Comparison of ENCODE assay signal across 1 cellular context in the genomic region with DNA sequence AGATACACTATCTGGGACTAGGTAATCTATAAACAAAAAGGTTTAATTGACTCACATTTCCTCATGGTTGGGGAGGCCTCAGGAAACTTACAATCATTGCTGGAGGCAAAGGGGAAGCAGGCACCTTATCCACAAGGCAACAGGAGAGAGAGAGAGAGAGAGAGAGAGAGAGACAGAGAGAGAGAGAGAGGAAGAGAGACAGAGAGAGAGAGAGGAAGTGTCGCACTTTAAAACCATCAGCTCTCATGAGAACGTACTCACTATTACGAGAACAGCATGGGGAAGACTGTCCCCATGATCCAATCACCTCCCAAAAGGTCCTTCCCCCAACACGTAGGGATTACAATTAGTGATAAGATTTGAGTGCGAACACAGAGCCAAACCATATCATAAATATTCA.
TF ChIP-seq lines count a peak whose summit lies in the region.

No MANE protein-coding gene starts in this region.

TF ChIP-seq in HepG2, 621 proteins besides CTCF, POLR2A, EP300 and RAD21 (continued from another document):
- TF ChIP-seq, protein P1, sequence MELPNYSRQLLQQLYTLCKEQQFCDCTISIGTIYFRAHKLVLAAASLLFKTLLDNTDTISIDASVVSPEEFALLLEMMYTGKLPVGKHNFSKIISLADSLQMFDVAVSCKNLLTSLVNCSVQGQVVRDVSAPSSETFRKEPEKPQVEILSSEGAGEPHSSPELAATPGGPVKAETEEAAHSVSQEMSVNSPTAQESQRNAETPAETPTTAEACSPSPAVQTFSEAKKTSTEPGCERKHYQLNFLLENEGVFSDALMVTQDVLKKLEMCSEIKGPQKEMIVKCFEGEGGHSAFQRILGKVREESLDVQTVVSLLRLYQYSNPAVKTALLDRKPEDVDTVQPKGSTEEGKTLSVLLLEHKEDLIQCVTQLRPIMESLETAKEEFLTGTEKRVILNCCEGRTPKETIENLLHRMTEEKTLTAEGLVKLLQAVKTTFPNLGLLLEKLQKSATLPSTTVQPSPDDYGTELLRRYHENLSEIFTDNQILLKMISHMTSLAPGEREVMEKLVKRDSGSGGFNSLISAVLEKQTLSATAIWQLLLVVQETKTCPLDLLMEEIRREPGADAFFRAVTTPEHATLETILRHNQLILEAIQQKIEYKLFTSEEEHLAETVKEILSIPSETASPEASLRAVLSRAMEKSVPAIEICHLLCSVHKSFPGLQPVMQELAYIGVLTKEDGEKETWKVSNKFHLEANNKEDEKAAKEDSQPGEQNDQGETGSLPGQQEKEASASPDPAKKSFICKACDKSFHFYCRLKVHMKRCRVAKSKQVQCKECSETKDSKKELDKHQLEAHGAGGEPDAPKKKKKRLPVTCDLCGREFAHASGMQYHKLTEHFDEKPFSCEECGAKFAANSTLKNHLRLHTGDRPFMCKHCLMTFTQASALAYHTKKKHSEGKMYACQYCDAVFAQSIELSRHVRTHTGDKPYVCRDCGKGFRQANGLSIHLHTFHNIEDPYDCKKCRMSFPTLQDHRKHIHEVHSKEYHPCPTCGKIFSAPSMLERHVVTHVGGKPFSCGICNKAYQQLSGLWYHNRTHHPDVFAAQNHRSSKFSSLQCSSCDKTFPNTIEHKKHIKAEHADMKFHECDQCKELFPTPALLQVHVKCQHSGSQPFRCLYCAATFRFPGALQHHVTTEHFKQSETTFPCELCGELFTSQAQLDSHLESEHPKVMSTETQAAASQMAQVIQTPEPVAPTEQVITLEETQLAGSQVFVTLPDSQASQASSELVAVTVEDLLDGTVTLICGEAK (IDR thresholded peaks at IDR 0.05): no peak
- TF ChIP-seq, protein P1 (CRISPR knock-in tag; IDR thresholded peaks at IDR 0.05): no peak
- no peak for TF ChIP-seq HMG20B (CRISPR knock-in tag; conservative IDR thresholded peaks at IDR 0.05)
- TF ChIP-seq, protein P2, sequence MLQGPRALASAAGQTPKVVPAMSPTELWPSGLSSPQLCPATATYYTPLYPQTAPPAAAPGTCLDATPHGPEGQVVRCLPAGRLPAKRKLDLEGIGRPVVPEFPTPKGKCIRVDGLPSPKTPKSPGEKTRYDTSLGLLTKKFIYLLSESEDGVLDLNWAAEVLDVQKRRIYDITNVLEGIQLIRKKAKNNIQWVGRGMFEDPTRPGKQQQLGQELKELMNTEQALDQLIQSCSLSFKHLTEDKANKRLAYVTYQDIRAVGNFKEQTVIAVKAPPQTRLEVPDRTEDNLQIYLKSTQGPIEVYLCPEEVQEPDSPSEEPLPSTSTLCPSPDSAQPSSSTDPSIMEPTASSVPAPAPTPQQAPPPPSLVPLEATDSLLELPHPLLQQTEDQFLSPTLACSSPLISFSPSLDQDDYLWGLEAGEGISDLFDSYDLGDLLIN (CRISPR knock-in tag; IDR thresholded peaks at IDR 0.05; ENCODE audit: borderline replicate concordance): no peak
- no peak for TF ChIP-seq ZNF331 (CRISPR knock-in tag; IDR thresholded peaks at IDR 0.05)
- TF ChIP-seq, protein P3, sequence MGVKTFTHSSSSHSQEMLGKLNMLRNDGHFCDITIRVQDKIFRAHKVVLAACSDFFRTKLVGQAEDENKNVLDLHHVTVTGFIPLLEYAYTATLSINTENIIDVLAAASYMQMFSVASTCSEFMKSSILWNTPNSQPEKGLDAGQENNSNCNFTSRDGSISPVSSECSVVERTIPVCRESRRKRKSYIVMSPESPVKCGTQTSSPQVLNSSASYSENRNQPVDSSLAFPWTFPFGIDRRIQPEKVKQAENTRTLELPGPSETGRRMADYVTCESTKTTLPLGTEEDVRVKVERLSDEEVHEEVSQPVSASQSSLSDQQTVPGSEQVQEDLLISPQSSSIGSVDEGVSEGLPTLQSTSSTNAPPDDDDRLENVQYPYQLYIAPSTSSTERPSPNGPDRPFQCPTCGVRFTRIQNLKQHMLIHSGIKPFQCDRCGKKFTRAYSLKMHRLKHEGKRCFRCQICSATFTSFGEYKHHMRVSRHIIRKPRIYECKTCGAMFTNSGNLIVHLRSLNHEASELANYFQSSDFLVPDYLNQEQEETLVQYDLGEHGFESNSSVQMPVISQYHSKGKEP (CRISPR knock-in tag; IDR thresholded peaks at IDR 0.05): no peak
- no peak for TF ChIP-seq ZNF24 (IDR thresholded peaks at IDR 0.05)
- no peak for TF ChIP-seq ZNF274 (CRISPR knock-in tag; IDR thresholded peaks at IDR 0.05)
- TF ChIP-seq ZNF703 (CRISPR knock-in tag; IDR thresholded peaks at IDR 0.05; ENCODE audit: borderline replicate concordance): no peak
